Comparison of ENCODE assay signal across 8 cellular contexts in genomic region chr16:24070851-24071250, GRCh38.
A peak's percentile ranks its signal among the peaks of the same experiment; 100 is the strongest.
DNase-seq lines count a peak whose midpoint lies in the region; ATAC-seq and TF ChIP-seq lines count a peak whose summit lies in the region.

No MANE protein-coding gene starts in this region.

- no peaks in the 10 kb centered on the region for H3K79me2 ChIP-seq in mammary epithelial cell (ENCODE audit: insufficient read depth, low read length)

- H3K36me3 ChIP-seq in mammary epithelial cell (ENCODE audit: insufficient read depth, low read length), result no peaks in the 10 kb centered on the region

- no peak for ATAC-seq in GM18909 (IDR thresholded peaks at IDR 0.05; ENCODE audit: poor library complexity, unreplicated experiment)
- no peak for ATAC-seq in HG03460 (IDR thresholded peaks at IDR 0.05; ENCODE audit: unreplicated experiment)

- no peaks in the 10 kb centered on the region for H3K27me3 ChIP-seq in mammary epithelial cell (ENCODE audit: insufficient read depth, low read length)

- H3K36me3 Mint-ChIP-seq in HFFc6 (ENCODE audit: low read depth), result no peaks in the 10 kb centered on the region

- H2AFZ ChIP-seq in mammary epithelial cell (ENCODE audit: low read depth, low read length), result no peak overlapping the region

- H3K9me3 Mint-ChIP-seq in HFFc6, result peaks cover 16% of the 10 kb centered on the region

- DNase-seq in DMS 273 (lab: John Stamatoyannopoulos, UW; ENCODE audit: unreplicated experiment) (peak; percentile 61), DMS 273 treated with DMSO at 0.1 percent for 48 hours (lab: John Stamatoyannopoulos, UW) (no peak), HFFc6 (no peak), OCI-M1 (lab: John Stamatoyannopoulos, UW) (peak; percentile 78), mammary epithelial cell (peak; percentile 20), medulla oblongata (ENCODE audit: extremely low spot score) (peak; percentile 41)

- H3K4me3 Mint-ChIP-seq in HFFc6, result no peak overlapping the region

- peak; percentile 52; the same call in 1 of the 2 replicates for TF ChIP-seq CTCF in HFFc6 (IDR thresholded peaks at IDR 0.05)
- peak; percentile 8 to 55 for TF ChIP-seq CTCF in mammary epithelial cell (conservative IDR thresholded peaks at IDR 0.05 in 1 of 2, IDR thresholded peaks at IDR 0.05 in 1 of 2; ENCODE audit: extremely low read depth in 1 of 2, insufficient read depth in 1 of 2, low read depth in 1 of 2, low read length in 2 of 2)

- H3K4me1 Mint-ChIP-seq in HFFc6 (ENCODE audit: low read depth), result no peaks in the 10 kb centered on the region

- H3K9ac ChIP-seq in mammary epithelial cell (ENCODE audit: insufficient read depth, low read length), result no peak overlapping the region

- intact Hi-C loops in mammary epithelial cell (cut with micrococcal nuclease), result loop anchor here (10.0 kb wide), 1 partner anchor 184 kb away; the partner anchor contains the start of gene CACNG3

- BruUV-seq in mammary epithelial cell (replicated peaks; lab: Mats Ljungman, UMichigan), result no TSS peak

- no peaks in the 10 kb centered on the region for H4K20me1 ChIP-seq in mammary epithelial cell (ENCODE audit: insufficient read depth, low read length)

- in situ Hi-C loops in mammary epithelial cell (cut with MboI; ENCODE audit: low sequenced_read_pairs in 2 of 2), result no loop called here

- CTCF ChIA-PET in mammary epithelial cell (lab: Charles Lee; ENCODE audit: low non-redundant PET), result interaction anchor here (1.1 to 1.3 kb wide), 2 partner anchors 182 to 434 kb away, joined by 7 read pairs; no protein-coding TSS in a partner anchor

- no peaks in the 10 kb centered on the region; the same call in 1 of the 2 replicates for H3K27me3 Mint-ChIP-seq in HFFc6 (ENCODE audit: insufficient read depth)

- H3K27ac Mint-ChIP-seq in HFFc6, result no peak overlapping the region

- 0% methylated on average over 1 of the region's 1 CpG for WGBS in mammary epithelial cell (ENCODE audit: low coverage, missing lambda C conversion rate)

- no peaks in the 10 kb centered on the region for H3K4me1 ChIP-seq in mammary epithelial cell (ENCODE audit: insufficient read depth, low read length)

- dilution Hi-C loops in mammary epithelial cell (cut with HindIII; ENCODE audit: low sequenced_read_pairs), result no loop called here

- no peak overlapping the region for H3K27ac ChIP-seq in mammary epithelial cell (ENCODE audit: insufficient read depth, low read depth, low read length)

- no peak overlapping the region for H3K4me3 ChIP-seq in mammary epithelial cell (replicated peaks in 1 of 3; ENCODE audit: insufficient read depth in 1 of 3, low read depth in 2 of 3, low read length in 3 of 3)

- no peak overlapping the region for H3K4me2 ChIP-seq in mammary epithelial cell (ENCODE audit: insufficient read depth, low read depth, low read length)

- H3K9me3 ChIP-seq in mammary epithelial cell (replicated peaks; ENCODE audit: insufficient read depth, low read length), result no peaks in the 10 kb centered on the region

Comparison
In these comparisons a context has a peak if more than half of its experiments do, and no peak if none do; other contexts are left out.
1. DNase-seq: peak in DMS 273 (single experiment), OCI-M1 (single experiment), mammary epithelial cell (single experiment) and medulla oblongata (single experiment); none in DMS 273 treated with DMSO at 0.1 percent for 48 hours (single experiment) and HFFc6 (single experiment).